ENCODE assay signal across 11 cellular contexts in the genomic region with DNA sequence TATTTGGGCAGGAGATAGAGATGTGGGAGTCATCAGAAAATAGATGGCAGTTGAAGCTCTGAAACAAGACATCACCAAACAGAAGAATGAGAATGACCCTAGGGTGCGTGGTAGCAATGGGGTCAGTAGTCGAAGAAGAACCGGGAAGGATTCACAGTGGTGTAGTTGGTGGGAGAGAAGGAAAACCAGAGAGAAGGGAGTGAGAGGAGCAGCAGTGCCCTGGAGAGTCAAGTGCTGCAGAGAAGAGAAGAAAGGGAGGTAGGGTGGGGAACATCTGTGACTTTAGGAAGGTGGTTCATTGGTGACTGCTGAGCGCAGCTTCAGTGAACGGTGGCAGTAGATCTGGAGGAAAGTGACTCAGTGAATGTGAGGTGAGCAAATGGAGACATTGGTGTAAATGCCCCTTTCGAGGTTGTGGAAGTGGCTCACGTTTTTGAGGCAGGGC. TPM values are rescaled to one million over a fixed set of nuclear protein-coding genes. Genes with fewer than 3 reads are reported as not detected.
A peak's percentile ranks its signal among the peaks of the same experiment; 100 is the strongest.
DNase-seq lines count a peak whose midpoint lies in the region; TF ChIP-seq lines count a peak whose summit lies in the region.
"Had no signal": no experiment of that assay in that cellular context is flagged by ENCODE, and none has a peak within 500 bp of the region (broad histone marks: within the 10 kb centered on the region; RNA-seq: fewer than 3 reads in every experiment).

No MANE protein-coding gene starts in this region.

- intact Hi-C loops in MCF 10A (cut with micrococcal nuclease) = loop anchor here (1.0 kb wide), 1 partner anchor 74 kb away; no protein-coding TSS in a partner anchor
- intact Hi-C loops in breast epithelium (cut with DNase I; ENCODE audit: low total_unique reads) = no loop called here
- intact Hi-C loops in dendritic cell treated with granulocyte-macrophage colony-stimulating factor and Interleukin-4, amounts not matched to agents 40 ng/mL and 50 ng/mL, for 4 days (cut with micrococcal nuclease) = loop anchor here (5.0 kb wide), 1 partner anchor 37 kb away; a partner anchor contains a TSS
- intact Hi-C loops in stomach (cut with DNase I; ENCODE audit: low total_unique reads) = no loop called here

- WGBS in stomach, 5 donors = 81 to 92% (median 88%) methylated on average over 7 of the region's 7 CpGs

- H3K4me3 ChIP-seq in breast epithelium (no peak overlapping the region), OCI-LY3 (ENCODE audit: low read length) (peak overlapping the region; percentile 40), stomach (no peak overlapping the region)
- H3K4me3 ChIP-seq: PC-9 had no signal

- TF ChIP-seq POLR2A in breast epithelium (IDR thresholded peaks at IDR 0.05) (no peak), stomach (IDR thresholded peaks at IDR 0.05) (no peak)

- H3K36me3 ChIP-seq in breast epithelium = no peaks in the 10 kb centered on the region
- H3K36me3 ChIP-seq in OCI-LY3 (replicated peaks; ENCODE audit: low read depth, low read length) = peaks cover 19% of the 10 kb centered on the region
- no peaks in the 10 kb centered on the region for H3K36me3 ChIP-seq in stomach

- peaks cover 3% of the 10 kb centered on the region for H3K36me3 Mint-ChIP-seq in MCF 10A (ENCODE audit: insufficient read depth, unreplicated experiment)
- H3K36me3 Mint-ChIP-seq in dendritic cell treated with granulocyte-macrophage colony-stimulating factor and Interleukin-4, amounts not matched to agents 40 ng/mL and 50 ng/mL, for 4 days (ENCODE audit: low read depth) = no peaks in the 10 kb centered on the region

- H3K4me1 ChIP-seq in breast epithelium (no peaks in the 10 kb centered on the region), OCI-LY3 (ENCODE audit: low read length) (peaks cover 62% of the 10 kb centered on the region), stomach (peaks cover 0 to 44% (median 13%) of the 10 kb centered on the region in 4 donors)

- H3K79me2 ChIP-seq in OCI-LY3 (ENCODE audit: low read length) = peaks cover 28% of the 10 kb centered on the region

- no peak overlapping the region for H3K4me3 Mint-ChIP-seq in MCF 10A (ENCODE audit: unreplicated experiment)
- H3K4me3 Mint-ChIP-seq in dendritic cell treated with granulocyte-macrophage colony-stimulating factor and Interleukin-4, amounts not matched to agents 40 ng/mL and 50 ng/mL, for 4 days = no peak overlapping the region

- H3K4me2 ChIP-seq in OCI-LY3 (ENCODE audit: low read length) = peak overlapping the region; percentile 72
- H3K4me2 ChIP-seq: PC-9 had no signal

- H3K27ac ChIP-seq in breast epithelium (no peak overlapping the region), OCI-LY3 (ENCODE audit: low read length) (peak overlapping the region; percentile 98), stomach (peak overlapping the region in 3 of 5 donors; percentile 29 to 69 (median 58))
- H3K27ac ChIP-seq: PC-9 had no signal

- CTCF ChIA-PET in MCF 10A (lab: Yijun Ruan, JAX) = no interaction called here

- no peaks in the 10 kb centered on the region for H3K27me3 Mint-ChIP-seq in MCF 10A (ENCODE audit: insufficient read depth, unreplicated experiment)
- H3K27me3 Mint-ChIP-seq in dendritic cell treated with granulocyte-macrophage colony-stimulating factor and Interleukin-4, amounts not matched to agents 40 ng/mL and 50 ng/mL, for 4 days = peaks cover 2% of the 10 kb centered on the region

- H2AFZ ChIP-seq in OCI-LY3 (ENCODE audit: low read depth, low read length) = no peak overlapping the region
- H2AFZ ChIP-seq: PC-9 had no signal

- no peaks in the 10 kb centered on the region for H4K20me1 ChIP-seq in OCI-LY3 (ENCODE audit: insufficient read depth, low read length)

- no peaks in the 10 kb centered on the region for H3K27me3 ChIP-seq in breast epithelium
- H3K27me3 ChIP-seq in OCI-LY3 (ENCODE audit: low read depth, low read length) = no peaks in the 10 kb centered on the region
- no peaks in the 10 kb centered on the region for H3K27me3 ChIP-seq in stomach

- no TSS peak for BruUV-seq in MCF 10A (replicated peaks; lab: Mats Ljungman, UMichigan)

- TF ChIP-seq EP300 in stomach (IDR thresholded peaks at IDR 0.05) = no peak

- TF ChIP-seq CTCF in MCF 10A (IDR thresholded peaks at IDR 0.05; ENCODE audit: unreplicated experiment) = no peak
- no peak for TF ChIP-seq CTCF in breast epithelium (IDR thresholded peaks at IDR 0.05)
- TF ChIP-seq CTCF in OCI-LY3 (IDR thresholded peaks at IDR 0.05; ENCODE audit: low read depth, low read length) = no peak
- TF ChIP-seq CTCF in stomach (IDR thresholded peaks at IDR 0.05) = no peak

- H3K9me3 ChIP-seq in breast epithelium = no peaks in the 10 kb centered on the region
- no peaks in the 10 kb centered on the region for H3K9me3 ChIP-seq in OCI-LY3 (ENCODE audit: insufficient read depth, low read length)
- no peaks in the 10 kb centered on the region for H3K9me3 ChIP-seq in stomach

- DNase-seq in MCF 10A (ENCODE audit: unreplicated experiment) (no peak), breast epithelium (ENCODE audit: low spot score in 2 of 2) (no peak), stomach (no peak), NCI-H187 treated with DMSO at 0.1 percent for 48 hours (lab: John Stamatoyannopoulos, UW) (no peak), H4 (ENCODE audit: low spot score) (no peak)
- DNase-seq in activated CD4-positive, CD25-positive, alpha-beta regulatory T cell (lab: John Stamatoyannopoulos, UW) = no peak
- DNase-seq: cerebellar nuclear complex, NCI-H1436, PC-9 had no signal

- H3K4me1 Mint-ChIP-seq in MCF 10A (ENCODE audit: insufficient read depth, unreplicated experiment) = peaks cover 46% of the 10 kb centered on the region
- H3K4me1 Mint-ChIP-seq in dendritic cell treated with granulocyte-macrophage colony-stimulating factor and Interleukin-4, amounts not matched to agents 40 ng/mL and 50 ng/mL, for 4 days (ENCODE audit: low read depth) = peaks cover 54% of the 10 kb centered on the region

- POLR2A ChIA-PET in MCF 10A (lab: Yijun Ruan, JAX) = interaction anchor here (0.6 to 1.0 kb wide), 4 partner anchors 12 to 1395 kb away, joined by 3 read pairs; no protein-coding TSS in a partner anchor

- H3K9me3 Mint-ChIP-seq in MCF 10A (ENCODE audit: unreplicated experiment) = no peaks in the 10 kb centered on the region
- H3K9me3 Mint-ChIP-seq in dendritic cell treated with granulocyte-macrophage colony-stimulating factor and Interleukin-4, amounts not matched to agents 40 ng/mL and 50 ng/mL, for 4 days = no peaks in the 10 kb centered on the region

- H3K9ac ChIP-seq in OCI-LY3 (ENCODE audit: low read length) = peak overlapping the region; percentile 76

- H3K27ac Mint-ChIP-seq in MCF 10A (ENCODE audit: low read depth, unreplicated experiment) = peak overlapping the region; percentile 75
- H3K27ac Mint-ChIP-seq in dendritic cell treated with granulocyte-macrophage colony-stimulating factor and Interleukin-4, amounts not matched to agents 40 ng/mL and 50 ng/mL, for 4 days = peak overlapping the region; percentile 71

RNA-seq across cellular contexts. Expression of a gene that starts 36.5 kb away (rescaled TPM):
- total RNA-seq in MCF 10A (2022) (55.4 and 61.3 TPM in 2 replicates), breast epithelium (10 to 100 TPM; 19.5 to 35.7 (median 35.7) TPM), stomach (10 to 100 TPM; 16.2 to 89.7 (median 26.3) TPM)
- polyA plus RNA-seq in stomach = 1 to 10 TPM; 6.7 to 8.9 (median 6.7) TPM
- total RNA-seq in H4 (2014; rRNA removed; shearing (Covaris generic)) = 4.1 and 8.5 TPM in 2 replicates

Comparison
In these comparisons a context has a peak if more than half of its experiments do, and no peak if none do; other contexts are left out.
1. intact Hi-C loops: an anchor here in MCF 10A (1.0 kb wide) and dendritic cell treated with granulocyte-macrophage colony-stimulating factor and Interleukin-4, amounts not matched to agents 40 ng/mL and 50 ng/mL, for 4 days (5.0 kb wide); none called in breast epithelium and stomach.
2. H3K27ac ChIP-seq: peak in OCI-LY3 (single experiment) and stomach (3 of 5); none in breast epithelium (0 of 2).